1 cellular context compared by ENCODE assay signal in the genomic region with DNA sequence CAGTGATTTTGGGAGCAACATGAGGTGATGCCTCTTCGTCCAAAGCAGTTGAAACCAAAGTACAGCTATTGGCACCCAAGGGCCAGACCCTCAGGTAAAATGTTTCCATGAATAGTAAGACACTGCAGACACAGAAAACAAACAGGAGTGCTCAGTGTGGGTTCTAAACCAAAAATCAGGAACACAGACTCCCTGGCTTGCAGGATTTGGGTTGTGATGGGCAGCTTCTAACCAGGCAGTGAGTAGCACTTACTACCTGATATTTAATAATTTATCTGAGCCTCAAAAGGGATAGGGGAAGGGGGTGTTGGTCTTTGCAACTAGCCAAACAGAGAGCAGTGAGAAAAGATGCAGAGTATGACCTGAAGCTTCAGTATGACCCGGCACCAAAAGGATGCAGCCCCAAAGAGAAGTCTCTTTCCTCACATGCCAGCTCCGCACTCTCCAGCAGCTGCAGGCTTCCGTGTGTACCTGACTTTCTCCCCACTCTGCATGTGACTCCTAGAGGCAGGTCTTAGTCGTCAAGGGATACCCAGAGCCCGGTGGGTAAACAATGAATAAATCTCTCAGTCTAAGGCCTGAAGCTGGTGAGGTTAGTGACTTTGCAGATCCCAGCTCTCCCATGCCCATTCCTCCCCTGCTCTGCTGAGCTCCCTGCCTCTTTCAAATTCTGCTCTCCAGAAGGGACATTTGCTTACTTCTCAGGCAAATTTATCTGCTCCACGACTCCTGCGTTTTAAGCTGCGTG.
TF ChIP-seq lines count a peak whose summit lies in the region.

No MANE protein-coding gene starts in this region.

TF ChIP-seq in neural cell, 6 proteins besides CTCF, POLR2A, EP300 and RAD21 (continued from another document):
- TF ChIP-seq, protein P1, sequence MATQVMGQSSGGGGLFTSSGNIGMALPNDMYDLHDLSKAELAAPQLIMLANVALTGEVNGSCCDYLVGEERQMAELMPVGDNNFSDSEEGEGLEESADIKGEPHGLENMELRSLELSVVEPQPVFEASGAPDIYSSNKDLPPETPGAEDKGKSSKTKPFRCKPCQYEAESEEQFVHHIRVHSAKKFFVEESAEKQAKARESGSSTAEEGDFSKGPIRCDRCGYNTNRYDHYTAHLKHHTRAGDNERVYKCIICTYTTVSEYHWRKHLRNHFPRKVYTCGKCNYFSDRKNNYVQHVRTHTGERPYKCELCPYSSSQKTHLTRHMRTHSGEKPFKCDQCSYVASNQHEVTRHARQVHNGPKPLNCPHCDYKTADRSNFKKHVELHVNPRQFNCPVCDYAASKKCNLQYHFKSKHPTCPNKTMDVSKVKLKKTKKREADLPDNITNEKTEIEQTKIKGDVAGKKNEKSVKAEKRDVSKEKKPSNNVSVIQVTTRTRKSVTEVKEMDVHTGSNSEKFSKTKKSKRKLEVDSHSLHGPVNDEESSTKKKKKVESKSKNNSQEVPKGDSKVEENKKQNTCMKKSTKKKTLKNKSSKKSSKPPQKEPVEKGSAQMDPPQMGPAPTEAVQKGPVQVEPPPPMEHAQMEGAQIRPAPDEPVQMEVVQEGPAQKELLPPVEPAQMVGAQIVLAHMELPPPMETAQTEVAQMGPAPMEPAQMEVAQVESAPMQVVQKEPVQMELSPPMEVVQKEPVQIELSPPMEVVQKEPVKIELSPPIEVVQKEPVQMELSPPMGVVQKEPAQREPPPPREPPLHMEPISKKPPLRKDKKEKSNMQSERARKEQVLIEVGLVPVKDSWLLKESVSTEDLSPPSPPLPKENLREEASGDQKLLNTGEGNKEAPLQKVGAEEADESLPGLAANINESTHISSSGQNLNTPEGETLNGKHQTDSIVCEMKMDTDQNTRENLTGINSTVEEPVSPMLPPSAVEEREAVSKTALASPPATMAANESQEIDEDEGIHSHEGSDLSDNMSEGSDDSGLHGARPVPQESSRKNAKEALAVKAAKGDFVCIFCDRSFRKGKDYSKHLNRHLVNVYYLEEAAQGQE (IDR thresholded peaks at IDR 0.05; ENCODE audit: borderline replicate concordance): no peak
- TF ChIP-seq EZH2 (IDR thresholded peaks at IDR 0.05; ENCODE audit: borderline replicate concordance, insufficient read depth, low read length, poor library complexity, severe bottlenecking): no peak
- no peak for TF ChIP-seq MXI1 (conservative IDR thresholded peaks at IDR 0.05; ENCODE audit: poor library complexity, severe bottlenecking)
- no peak for TF ChIP-seq SMC3 (conservative IDR thresholded peaks at IDR 0.05; ENCODE audit: poor library complexity)
